ENCODE assay signal across 1 cellular context in the genomic region with DNA sequence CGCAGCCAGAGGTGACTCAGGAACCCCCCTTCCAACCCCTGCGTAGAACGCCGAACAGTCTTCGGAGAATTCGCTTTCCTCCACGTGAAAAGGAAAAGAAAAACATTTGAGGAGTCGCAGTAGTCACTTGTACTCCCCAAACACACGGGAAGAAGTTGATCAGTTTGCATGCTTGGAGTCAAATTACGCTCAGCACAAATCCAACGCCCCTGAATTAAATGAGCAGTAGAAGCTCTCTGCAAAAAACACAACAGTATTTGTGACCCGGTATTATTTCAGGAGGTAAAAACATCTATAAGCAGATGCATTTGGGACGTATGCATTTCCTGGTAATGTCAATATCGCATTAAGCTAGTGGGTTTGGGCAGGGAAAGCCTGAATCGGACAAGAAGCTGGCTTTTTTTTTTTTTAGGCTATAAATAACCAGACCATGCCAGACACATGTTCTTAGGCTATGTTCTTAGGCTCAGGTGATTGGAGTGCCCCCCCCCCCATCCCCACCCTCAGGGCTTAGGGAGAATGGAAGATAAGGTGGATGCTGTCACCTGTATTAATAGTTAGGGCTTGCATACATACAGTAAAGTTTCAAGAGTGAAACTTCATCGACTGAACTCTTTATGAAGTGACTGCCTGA.
A peak's percentile ranks its signal among the peaks of the same experiment; 100 is the strongest.
TF ChIP-seq lines count a peak whose summit lies in the region.

No MANE protein-coding gene starts in this region.

TF ChIP-seq in K562, 482 proteins besides CTCF, POLR2A, EP300 and RAD21 (continued from another document and continues in another):
- TF ChIP-seq, protein P1, sequence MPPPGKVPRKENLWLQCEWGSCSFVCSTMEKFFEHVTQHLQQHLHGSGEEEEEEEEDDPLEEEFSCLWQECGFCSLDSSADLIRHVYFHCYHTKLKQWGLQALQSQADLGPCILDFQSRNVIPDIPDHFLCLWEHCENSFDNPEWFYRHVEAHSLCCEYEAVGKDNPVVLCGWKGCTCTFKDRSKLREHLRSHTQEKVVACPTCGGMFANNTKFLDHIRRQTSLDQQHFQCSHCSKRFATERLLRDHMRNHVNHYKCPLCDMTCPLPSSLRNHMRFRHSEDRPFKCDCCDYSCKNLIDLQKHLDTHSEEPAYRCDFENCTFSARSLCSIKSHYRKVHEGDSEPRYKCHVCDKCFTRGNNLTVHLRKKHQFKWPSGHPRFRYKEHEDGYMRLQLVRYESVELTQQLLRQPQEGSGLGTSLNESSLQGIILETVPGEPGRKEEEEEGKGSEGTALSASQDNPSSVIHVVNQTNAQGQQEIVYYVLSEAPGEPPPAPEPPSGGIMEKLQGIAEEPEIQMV (tag; conservative IDR thresholded peaks at IDR 0.05; ENCODE audit: low read depth) = no peak
- TF ChIP-seq NFIX (CRISPR knock-in tag; IDR thresholded peaks at IDR 0.05; ENCODE audit: low read depth) = no peak
- no peak for TF ChIP-seq RBM34 (IDR thresholded peaks at IDR 0.05; ENCODE audit: borderline replicate concordance, insufficient read depth, low read length)
- TF ChIP-seq TSC22D4 (tag; IDR thresholded peaks at IDR 0.05) = no peak
- TF ChIP-seq RBFOX2 (IDR thresholded peaks at IDR 0.05; ENCODE audit: low read depth, low read length) = no peak
- TF ChIP-seq ZBED1 (IDR thresholded peaks at IDR 0.05) = no peak
- TF ChIP-seq MCM2 (IDR thresholded peaks at IDR 0.05; ENCODE audit: low read depth) = no peak
- TF ChIP-seq CBX2 (IDR thresholded peaks at IDR 0.05; ENCODE audit: insufficient read depth, low read length, poor library complexity, severe bottlenecking) = no peak
- 0 out of 4 replicates have a peak, but pooled peaks of 1 of the 2 experiments have one; percentile 32 for TF ChIP-seq SIN3A (IDR thresholded peaks at IDR 0.05; ENCODE audit: borderline replicate concordance in 2 of 2, control insufficient read depth in 1 of 2, low read depth in 2 of 2, low read length in 2 of 2)
- TF ChIP-seq LCOR (CRISPR knock-in tag; IDR thresholded peaks at IDR 0.05) = no peak
- no peak for TF ChIP-seq ARID2 (IDR thresholded peaks at IDR 0.05)
- TF ChIP-seq, protein P2, sequence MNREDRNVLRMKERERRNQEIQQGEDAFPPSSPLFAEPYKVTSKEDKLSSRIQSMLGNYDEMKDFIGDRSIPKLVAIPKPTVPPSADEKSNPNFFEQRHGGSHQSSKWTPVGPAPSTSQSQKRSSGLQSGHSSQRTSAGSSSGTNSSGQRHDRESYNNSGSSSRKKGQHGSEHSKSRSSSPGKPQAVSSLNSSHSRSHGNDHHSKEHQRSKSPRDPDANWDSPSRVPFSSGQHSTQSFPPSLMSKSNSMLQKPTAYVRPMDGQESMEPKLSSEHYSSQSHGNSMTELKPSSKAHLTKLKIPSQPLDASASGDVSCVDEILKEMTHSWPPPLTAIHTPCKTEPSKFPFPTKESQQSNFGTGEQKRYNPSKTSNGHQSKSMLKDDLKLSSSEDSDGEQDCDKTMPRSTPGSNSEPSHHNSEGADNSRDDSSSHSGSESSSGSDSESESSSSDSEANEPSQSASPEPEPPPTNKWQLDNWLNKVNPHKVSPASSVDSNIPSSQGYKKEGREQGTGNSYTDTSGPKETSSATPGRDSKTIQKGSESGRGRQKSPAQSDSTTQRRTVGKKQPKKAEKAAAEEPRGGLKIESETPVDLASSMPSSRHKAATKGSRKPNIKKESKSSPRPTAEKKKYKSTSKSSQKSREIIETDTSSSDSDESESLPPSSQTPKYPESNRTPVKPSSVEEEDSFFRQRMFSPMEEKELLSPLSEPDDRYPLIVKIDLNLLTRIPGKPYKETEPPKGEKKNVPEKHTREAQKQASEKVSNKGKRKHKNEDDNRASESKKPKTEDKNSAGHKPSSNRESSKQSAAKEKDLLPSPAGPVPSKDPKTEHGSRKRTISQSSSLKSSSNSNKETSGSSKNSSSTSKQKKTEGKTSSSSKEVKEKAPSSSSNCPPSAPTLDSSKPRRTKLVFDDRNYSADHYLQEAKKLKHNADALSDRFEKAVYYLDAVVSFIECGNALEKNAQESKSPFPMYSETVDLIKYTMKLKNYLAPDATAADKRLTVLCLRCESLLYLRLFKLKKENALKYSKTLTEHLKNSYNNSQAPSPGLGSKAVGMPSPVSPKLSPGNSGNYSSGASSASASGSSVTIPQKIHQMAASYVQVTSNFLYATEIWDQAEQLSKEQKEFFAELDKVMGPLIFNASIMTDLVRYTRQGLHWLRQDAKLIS (CRISPR knock-in tag; IDR thresholded peaks at IDR 0.05) = 0 out of 2 replicates have a peak, but pooled peaks have one; percentile 6
- TF ChIP-seq SREBF2 (CRISPR knock-in tag; IDR thresholded peaks at IDR 0.05) = no peak
- TF ChIP-seq SMARCE1 (IDR thresholded peaks at IDR 0.05) = no peak
- TF ChIP-seq, protein P3, sequence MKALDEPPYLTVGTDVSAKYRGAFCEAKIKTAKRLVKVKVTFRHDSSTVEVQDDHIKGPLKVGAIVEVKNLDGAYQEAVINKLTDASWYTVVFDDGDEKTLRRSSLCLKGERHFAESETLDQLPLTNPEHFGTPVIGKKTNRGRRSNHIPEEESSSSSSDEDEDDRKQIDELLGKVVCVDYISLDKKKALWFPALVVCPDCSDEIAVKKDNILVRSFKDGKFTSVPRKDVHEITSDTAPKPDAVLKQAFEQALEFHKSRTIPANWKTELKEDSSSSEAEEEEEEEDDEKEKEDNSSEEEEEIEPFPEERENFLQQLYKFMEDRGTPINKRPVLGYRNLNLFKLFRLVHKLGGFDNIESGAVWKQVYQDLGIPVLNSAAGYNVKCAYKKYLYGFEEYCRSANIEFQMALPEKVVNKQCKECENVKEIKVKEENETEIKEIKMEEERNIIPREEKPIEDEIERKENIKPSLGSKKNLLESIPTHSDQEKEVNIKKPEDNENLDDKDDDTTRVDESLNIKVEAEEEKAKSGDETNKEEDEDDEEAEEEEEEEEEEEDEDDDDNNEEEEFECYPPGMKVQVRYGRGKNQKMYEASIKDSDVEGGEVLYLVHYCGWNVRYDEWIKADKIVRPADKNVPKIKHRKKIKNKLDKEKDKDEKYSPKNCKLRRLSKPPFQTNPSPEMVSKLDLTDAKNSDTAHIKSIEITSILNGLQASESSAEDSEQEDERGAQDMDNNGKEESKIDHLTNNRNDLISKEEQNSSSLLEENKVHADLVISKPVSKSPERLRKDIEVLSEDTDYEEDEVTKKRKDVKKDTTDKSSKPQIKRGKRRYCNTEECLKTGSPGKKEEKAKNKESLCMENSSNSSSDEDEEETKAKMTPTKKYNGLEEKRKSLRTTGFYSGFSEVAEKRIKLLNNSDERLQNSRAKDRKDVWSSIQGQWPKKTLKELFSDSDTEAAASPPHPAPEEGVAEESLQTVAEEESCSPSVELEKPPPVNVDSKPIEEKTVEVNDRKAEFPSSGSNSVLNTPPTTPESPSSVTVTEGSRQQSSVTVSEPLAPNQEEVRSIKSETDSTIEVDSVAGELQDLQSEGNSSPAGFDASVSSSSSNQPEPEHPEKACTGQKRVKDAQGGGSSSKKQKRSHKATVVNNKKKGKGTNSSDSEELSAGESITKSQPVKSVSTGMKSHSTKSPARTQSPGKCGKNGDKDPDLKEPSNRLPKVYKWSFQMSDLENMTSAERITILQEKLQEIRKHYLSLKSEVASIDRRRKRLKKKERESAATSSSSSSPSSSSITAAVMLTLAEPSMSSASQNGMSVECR (CRISPR knock-in tag; IDR thresholded peaks at IDR 0.05) = no peak
- TF ChIP-seq ATF1 (CRISPR knock-in tag; IDR thresholded peaks at IDR 0.05) = no peak
- no peak for TF ChIP-seq ATF1 (tag; IDR thresholded peaks at IDR 0.05)
- TF ChIP-seq THRAP3 (IDR thresholded peaks at IDR 0.05; ENCODE audit: borderline replicate concordance) = no peak
- TF ChIP-seq ILK (tag; IDR thresholded peaks at IDR 0.05; ENCODE audit: borderline replicate concordance, low read depth) = no peak
- TF ChIP-seq ETV6 (IDR thresholded peaks at IDR 0.05; ENCODE audit: borderline replicate concordance in 1 of 2, low read depth in 2 of 2, low read length in 1 of 2) = no peak
- no peak for TF ChIP-seq ETV6 (CRISPR knock-in tag; IDR thresholded peaks at IDR 0.05; ENCODE audit: borderline replicate concordance)
- TF ChIP-seq, protein P4, sequence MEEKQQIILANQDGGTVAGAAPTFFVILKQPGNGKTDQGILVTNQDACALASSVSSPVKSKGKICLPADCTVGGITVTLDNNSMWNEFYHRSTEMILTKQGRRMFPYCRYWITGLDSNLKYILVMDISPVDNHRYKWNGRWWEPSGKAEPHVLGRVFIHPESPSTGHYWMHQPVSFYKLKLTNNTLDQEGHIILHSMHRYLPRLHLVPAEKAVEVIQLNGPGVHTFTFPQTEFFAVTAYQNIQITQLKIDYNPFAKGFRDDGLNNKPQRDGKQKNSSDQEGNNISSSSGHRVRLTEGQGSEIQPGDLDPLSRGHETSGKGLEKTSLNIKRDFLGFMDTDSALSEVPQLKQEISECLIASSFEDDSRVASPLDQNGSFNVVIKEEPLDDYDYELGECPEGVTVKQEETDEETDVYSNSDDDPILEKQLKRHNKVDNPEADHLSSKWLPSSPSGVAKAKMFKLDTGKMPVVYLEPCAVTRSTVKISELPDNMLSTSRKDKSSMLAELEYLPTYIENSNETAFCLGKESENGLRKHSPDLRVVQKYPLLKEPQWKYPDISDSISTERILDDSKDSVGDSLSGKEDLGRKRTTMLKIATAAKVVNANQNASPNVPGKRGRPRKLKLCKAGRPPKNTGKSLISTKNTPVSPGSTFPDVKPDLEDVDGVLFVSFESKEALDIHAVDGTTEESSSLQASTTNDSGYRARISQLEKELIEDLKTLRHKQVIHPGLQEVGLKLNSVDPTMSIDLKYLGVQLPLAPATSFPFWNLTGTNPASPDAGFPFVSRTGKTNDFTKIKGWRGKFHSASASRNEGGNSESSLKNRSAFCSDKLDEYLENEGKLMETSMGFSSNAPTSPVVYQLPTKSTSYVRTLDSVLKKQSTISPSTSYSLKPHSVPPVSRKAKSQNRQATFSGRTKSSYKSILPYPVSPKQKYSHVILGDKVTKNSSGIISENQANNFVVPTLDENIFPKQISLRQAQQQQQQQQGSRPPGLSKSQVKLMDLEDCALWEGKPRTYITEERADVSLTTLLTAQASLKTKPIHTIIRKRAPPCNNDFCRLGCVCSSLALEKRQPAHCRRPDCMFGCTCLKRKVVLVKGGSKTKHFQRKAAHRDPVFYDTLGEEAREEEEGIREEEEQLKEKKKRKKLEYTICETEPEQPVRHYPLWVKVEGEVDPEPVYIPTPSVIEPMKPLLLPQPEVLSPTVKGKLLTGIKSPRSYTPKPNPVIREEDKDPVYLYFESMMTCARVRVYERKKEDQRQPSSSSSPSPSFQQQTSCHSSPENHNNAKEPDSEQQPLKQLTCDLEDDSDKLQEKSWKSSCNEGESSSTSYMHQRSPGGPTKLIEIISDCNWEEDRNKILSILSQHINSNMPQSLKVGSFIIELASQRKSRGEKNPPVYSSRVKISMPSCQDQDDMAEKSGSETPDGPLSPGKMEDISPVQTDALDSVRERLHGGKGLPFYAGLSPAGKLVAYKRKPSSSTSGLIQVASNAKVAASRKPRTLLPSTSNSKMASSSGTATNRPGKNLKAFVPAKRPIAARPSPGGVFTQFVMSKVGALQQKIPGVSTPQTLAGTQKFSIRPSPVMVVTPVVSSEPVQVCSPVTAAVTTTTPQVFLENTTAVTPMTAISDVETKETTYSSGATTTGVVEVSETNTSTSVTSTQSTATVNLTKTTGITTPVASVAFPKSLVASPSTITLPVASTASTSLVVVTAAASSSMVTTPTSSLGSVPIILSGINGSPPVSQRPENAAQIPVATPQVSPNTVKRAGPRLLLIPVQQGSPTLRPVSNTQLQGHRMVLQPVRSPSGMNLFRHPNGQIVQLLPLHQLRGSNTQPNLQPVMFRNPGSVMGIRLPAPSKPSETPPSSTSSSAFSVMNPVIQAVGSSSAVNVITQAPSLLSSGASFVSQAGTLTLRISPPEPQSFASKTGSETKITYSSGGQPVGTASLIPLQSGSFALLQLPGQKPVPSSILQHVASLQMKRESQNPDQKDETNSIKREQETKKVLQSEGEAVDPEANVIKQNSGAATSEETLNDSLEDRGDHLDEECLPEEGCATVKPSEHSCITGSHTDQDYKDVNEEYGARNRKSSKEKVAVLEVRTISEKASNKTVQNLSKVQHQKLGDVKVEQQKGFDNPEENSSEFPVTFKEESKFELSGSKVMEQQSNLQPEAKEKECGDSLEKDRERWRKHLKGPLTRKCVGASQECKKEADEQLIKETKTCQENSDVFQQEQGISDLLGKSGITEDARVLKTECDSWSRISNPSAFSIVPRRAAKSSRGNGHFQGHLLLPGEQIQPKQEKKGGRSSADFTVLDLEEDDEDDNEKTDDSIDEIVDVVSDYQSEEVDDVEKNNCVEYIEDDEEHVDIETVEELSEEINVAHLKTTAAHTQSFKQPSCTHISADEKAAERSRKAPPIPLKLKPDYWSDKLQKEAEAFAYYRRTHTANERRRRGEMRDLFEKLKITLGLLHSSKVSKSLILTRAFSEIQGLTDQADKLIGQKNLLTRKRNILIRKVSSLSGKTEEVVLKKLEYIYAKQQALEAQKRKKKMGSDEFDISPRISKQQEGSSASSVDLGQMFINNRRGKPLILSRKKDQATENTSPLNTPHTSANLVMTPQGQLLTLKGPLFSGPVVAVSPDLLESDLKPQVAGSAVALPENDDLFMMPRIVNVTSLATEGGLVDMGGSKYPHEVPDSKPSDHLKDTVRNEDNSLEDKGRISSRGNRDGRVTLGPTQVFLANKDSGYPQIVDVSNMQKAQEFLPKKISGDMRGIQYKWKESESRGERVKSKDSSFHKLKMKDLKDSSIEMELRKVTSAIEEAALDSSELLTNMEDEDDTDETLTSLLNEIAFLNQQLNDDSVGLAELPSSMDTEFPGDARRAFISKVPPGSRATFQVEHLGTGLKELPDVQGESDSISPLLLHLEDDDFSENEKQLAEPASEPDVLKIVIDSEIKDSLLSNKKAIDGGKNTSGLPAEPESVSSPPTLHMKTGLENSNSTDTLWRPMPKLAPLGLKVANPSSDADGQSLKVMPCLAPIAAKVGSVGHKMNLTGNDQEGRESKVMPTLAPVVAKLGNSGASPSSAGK (IDR thresholded peaks at IDR 0.05) = 0 out of 2 replicates have a peak, but pooled peaks have one; percentile 4
- no peak for TF ChIP-seq ZNF133 (CRISPR knock-in tag; IDR thresholded peaks at IDR 0.05)
- TF ChIP-seq TEAD1 (CRISPR knock-in tag; IDR thresholded peaks at IDR 0.05) = no peak
- TF ChIP-seq TOE1 (IDR thresholded peaks at IDR 0.05; ENCODE audit: borderline replicate concordance) = no peak
- TF ChIP-seq TOE1 (CRISPR knock-in tag; IDR thresholded peaks at IDR 0.05; ENCODE audit: borderline replicate concordance, low read depth) = no peak
- TF ChIP-seq, protein P5, sequence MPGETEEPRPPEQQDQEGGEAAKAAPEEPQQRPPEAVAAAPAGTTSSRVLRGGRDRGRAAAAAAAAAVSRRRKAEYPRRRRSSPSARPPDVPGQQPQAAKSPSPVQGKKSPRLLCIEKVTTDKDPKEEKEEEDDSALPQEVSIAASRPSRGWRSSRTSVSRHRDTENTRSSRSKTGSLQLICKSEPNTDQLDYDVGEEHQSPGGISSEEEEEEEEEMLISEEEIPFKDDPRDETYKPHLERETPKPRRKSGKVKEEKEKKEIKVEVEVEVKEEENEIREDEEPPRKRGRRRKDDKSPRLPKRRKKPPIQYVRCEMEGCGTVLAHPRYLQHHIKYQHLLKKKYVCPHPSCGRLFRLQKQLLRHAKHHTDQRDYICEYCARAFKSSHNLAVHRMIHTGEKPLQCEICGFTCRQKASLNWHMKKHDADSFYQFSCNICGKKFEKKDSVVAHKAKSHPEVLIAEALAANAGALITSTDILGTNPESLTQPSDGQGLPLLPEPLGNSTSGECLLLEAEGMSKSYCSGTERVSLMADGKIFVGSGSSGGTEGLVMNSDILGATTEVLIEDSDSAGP (CRISPR knock-in tag; IDR thresholded peaks at IDR 0.05) = no peak
- no peak for TF ChIP-seq CEBPB (tag; IDR thresholded peaks at IDR 0.05)
- TF ChIP-seq ZNF143 (CRISPR knock-in tag; IDR thresholded peaks at IDR 0.05) = no peak
- no peak for TF ChIP-seq ZNF589 (CRISPR knock-in tag; IDR thresholded peaks at IDR 0.05; ENCODE audit: low read depth)
- no peak for TF ChIP-seq CCNT2 (IDR thresholded peaks at IDR 0.05; ENCODE audit: borderline replicate concordance, extremely low read depth, insufficient read length, low read depth, low read length)
- TF ChIP-seq TRIM24 (IDR thresholded peaks at IDR 0.05) = no peak
- no peak for TF ChIP-seq ZNF134 (CRISPR knock-in tag; conservative IDR thresholded peaks at IDR 0.05)
- TF ChIP-seq ZSCAN29 (IDR thresholded peaks at IDR 0.05) = no peak
- no peak for TF ChIP-seq PTRF (tag; IDR thresholded peaks at IDR 0.05)
- TF ChIP-seq STAT5A (IDR thresholded peaks at IDR 0.05; ENCODE audit: borderline replicate concordance, low read length) = no peak
- TF ChIP-seq HSF4 (CRISPR knock-in tag; IDR thresholded peaks at IDR 0.05; ENCODE audit: borderline replicate concordance) = no peak
